In the genomic region with DNA sequence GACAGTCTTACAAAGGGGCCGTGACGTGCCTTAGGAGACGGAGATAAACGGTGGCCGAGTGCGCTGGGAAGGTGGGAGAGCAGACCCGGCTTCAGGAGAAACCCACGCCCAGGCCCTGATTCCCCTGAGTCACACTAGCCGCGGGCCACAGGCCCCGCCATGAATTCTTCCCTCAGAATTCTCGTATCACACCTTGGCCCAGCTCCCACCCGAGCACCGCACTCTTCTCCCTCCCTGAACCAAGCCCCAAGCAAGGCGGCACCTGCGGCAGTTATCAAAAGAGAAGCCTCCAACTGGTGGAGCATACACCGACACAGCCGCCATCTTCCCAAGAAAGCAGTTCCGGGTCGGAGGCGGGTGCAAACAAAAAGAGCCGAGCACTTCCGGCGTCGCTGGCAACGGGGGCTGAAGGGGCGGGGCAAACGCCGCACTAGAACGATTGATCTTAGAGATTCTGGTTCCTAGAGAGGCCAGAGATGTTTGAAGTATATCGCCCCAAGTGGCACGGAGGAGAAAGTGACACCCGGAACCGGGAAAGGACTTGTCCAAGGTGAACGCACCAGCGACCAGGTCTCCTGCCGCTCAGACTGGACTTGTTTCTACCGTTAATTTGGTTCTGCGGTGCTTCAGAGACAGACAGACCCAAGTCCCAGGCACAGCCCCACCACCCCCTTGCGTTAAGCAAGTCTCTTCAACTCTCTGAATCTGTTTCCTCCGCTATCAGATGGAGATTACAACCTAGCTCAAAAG, we compare ENCODE assay signal across 1 cellular context.
TF ChIP-seq lines count a peak whose summit lies in the region.

TSS of gene PSMB7 (minus strand) at position 341 of the 750 bp plus-strand sequence. CDS start at position 324, 17 bp downstream.

TF ChIP-seq in HepG2, 621 proteins besides CTCF, POLR2A, EP300 and RAD21 (continued from another document and continues in another):
- TF ChIP-seq GMEB2 (CRISPR knock-in tag; IDR thresholded peaks at IDR 0.05; ENCODE audit: low read depth) (peak; percentile 78; the same call in 1 of the 2 replicates), ZNF704 (CRISPR knock-in tag; IDR thresholded peaks at IDR 0.05; ENCODE audit: borderline replicate concordance) (0 out of 2 replicates have a peak, but pooled peaks have one; percentile 63), ZFP91 (CRISPR knock-in tag; IDR thresholded peaks at IDR 0.05; ENCODE audit: borderline replicate concordance) (peak; percentile 79; the same call in 1 of the 2 replicates), ZBED4 (CRISPR knock-in tag; IDR thresholded peaks at IDR 0.05; ENCODE audit: borderline replicate concordance) (no peak), ATF7-NPFF (CRISPR knock-in tag; IDR thresholded peaks at IDR 0.05; ENCODE audit: low read depth) (peak; percentile 49; the same call in 1 of the 2 replicates), ARNTL (CRISPR knock-in tag; IDR thresholded peaks at IDR 0.05) (no peak; the same call in 1 of the 2 replicates), KLF15 (CRISPR knock-in tag; IDR thresholded peaks at IDR 0.05; ENCODE audit: borderline replicate concordance) (no peak), THRA (CRISPR knock-in tag; IDR thresholded peaks at IDR 0.05; ENCODE audit: borderline replicate concordance) (no peak), TARDBP (CRISPR knock-in tag; IDR thresholded peaks at IDR 0.05) (no peak; the same call in 1 of the 2 replicates), EED (CRISPR knock-in tag; IDR thresholded peaks at IDR 0.05) (0 out of 2 replicates have a peak, but pooled peaks have one; percentile 41), ATRX (CRISPR knock-in tag; IDR thresholded peaks at IDR 0.05; ENCODE audit: borderline replicate concordance) (no peak), YEATS4 (CRISPR knock-in tag; IDR thresholded peaks at IDR 0.05; ENCODE audit: borderline replicate concordance) (peak; percentile 64), ZNF441 (CRISPR knock-in tag; IDR thresholded peaks at IDR 0.05; ENCODE audit: borderline replicate concordance) (no peak), ZNF333 (CRISPR knock-in tag; IDR thresholded peaks at IDR 0.05; ENCODE audit: borderline replicate concordance) (0 out of 2 replicates have a peak, but pooled peaks have one; percentile 48), REST (IDR thresholded peaks at IDR 0.05; ENCODE audit: borderline replicate concordance in 1 of 2, low read depth in 1 of 2, low read length in 2 of 2) (peak in 1 of 2 experiments; percentile 65; a peak in 1 of 4 replicates), HOXD1 (CRISPR knock-in tag; IDR thresholded peaks at IDR 0.05) (no peak), TFDP1 (CRISPR knock-in tag; IDR thresholded peaks at IDR 0.05; ENCODE audit: borderline replicate concordance) (no peak), ZNF124 (CRISPR knock-in tag; IDR thresholded peaks at IDR 0.05) (peak; percentile 68; the same call in 1 of the 2 replicates), ZNF232 (CRISPR knock-in tag; IDR thresholded peaks at IDR 0.05; ENCODE audit: borderline replicate concordance) (no peak), ZNF629 (CRISPR knock-in tag; conservative IDR thresholded peaks at IDR 0.05) (no peak), ASH2L (IDR thresholded peaks at IDR 0.05; ENCODE audit: insufficient read length, low read depth, low read length) (peak; percentile 86), ZBTB38 (CRISPR knock-in tag; IDR thresholded peaks at IDR 0.05) (peak; percentile 16; the same call in 1 of the 2 replicates), NFATC3 (CRISPR knock-in tag; IDR thresholded peaks at IDR 0.05) (no peak), ZFP62 (CRISPR knock-in tag; IDR thresholded peaks at IDR 0.05) (no peak)
- TF ChIP-seq, protein P1, sequence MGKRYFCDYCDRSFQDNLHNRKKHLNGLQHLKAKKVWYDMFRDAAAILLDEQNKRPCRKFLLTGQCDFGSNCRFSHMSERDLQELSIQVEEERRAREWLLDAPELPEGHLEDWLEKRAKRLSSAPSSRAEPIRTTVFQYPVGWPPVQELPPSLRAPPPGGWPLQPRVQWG (CRISPR knock-in tag; IDR thresholded peaks at IDR 0.05; ENCODE audit: borderline replicate concordance, low read depth): no peak
- TF ChIP-seq, protein P2, sequence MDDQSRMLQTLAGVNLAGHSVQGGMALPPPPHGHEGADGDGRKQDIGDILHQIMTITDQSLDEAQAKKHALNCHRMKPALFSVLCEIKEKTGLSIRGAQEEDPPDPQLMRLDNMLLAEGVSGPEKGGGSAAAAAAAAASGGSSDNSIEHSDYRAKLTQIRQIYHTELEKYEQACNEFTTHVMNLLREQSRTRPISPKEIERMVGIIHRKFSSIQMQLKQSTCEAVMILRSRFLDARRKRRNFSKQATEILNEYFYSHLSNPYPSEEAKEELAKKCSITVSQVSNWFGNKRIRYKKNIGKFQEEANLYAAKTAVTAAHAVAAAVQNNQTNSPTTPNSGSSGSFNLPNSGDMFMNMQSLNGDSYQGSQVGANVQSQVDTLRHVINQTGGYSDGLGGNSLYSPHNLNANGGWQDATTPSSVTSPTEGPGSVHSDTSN (CRISPR knock-in tag; IDR thresholded peaks at IDR 0.05; ENCODE audit: borderline replicate concordance): no peak
- TF ChIP-seq, protein P3, sequence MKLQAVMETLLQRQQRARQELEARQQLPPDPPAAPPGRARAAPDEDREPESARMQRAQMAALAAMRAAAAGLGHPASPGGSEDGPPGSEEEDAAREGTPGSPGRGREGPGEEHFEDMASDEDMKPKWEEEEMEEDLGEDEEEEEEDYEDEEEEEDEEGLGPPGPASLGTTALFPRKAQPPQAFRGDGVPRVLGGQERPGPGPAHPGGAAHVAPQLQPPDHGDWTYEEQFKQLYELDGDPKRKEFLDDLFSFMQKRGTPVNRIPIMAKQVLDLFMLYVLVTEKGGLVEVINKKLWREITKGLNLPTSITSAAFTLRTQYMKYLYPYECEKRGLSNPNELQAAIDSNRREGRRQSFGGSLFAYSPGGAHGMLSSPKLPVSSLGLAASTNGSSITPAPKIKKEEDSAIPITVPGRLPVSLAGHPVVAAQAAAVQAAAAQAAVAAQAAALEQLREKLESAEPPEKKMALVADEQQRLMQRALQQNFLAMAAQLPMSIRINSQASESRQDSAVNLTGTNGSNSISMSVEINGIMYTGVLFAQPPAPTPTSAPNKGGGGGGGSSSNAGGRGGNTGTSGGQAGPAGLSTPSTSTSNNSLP (IDR thresholded peaks at IDR 0.05; ENCODE audit: low read depth, low read length): peak; percentile 97
